ENCODE assay signal across 1 cellular context in the genomic region with DNA sequence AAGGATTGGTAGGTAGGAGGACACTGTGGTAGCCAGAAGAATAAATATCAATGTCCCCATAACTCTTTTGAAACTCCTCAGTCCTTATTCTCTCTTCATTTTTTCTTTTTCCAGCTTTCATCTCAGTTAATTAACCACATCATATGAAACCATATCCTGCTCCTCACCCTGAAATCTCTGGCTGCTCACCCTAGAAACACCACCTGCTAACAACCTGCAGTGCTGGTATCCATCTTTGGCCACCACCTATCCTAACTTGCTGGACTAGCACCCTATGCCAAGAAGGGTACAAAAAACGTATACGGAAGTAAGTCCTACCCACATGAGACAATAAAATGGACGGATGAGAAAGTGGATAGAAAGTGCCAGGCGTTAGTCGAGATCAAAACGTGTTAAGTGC.
TF ChIP-seq lines count a peak whose summit lies in the region.

No MANE protein-coding gene starts in this region.

TF ChIP-seq in IMR-90, 13 proteins besides CTCF, POLR2A, EP300 and RAD21:
- TF ChIP-seq CEBPB (IDR thresholded peaks at IDR 0.05; ENCODE audit: low read depth, low read length) = no peak
- TF ChIP-seq NFE2L2 (IDR thresholded peaks at IDR 0.05; ENCODE audit: low read depth, low read length) = no peak
- TF ChIP-seq, protein P1, sequence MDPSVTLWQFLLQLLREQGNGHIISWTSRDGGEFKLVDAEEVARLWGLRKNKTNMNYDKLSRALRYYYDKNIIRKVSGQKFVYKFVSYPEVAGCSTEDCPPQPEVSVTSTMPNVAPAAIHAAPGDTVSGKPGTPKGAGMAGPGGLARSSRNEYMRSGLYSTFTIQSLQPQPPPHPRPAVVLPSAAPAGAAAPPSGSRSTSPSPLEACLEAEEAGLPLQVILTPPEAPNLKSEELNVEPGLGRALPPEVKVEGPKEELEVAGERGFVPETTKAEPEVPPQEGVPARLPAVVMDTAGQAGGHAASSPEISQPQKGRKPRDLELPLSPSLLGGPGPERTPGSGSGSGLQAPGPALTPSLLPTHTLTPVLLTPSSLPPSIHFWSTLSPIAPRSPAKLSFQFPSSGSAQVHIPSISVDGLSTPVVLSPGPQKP (IDR thresholded peaks at IDR 0.05; ENCODE audit: borderline replicate concordance, low read depth, low read length) = no peak
- TF ChIP-seq, protein P2, sequence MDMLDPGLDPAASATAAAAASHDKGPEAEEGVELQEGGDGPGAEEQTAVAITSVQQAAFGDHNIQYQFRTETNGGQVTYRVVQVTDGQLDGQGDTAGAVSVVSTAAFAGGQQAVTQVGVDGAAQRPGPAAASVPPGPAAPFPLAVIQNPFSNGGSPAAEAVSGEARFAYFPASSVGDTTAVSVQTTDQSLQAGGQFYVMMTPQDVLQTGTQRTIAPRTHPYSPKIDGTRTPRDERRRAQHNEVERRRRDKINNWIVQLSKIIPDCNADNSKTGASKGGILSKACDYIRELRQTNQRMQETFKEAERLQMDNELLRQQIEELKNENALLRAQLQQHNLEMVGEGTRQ (IDR thresholded peaks at IDR 0.05; ENCODE audit: low read depth, low read length) = no peak
- TF ChIP-seq MXI1 (IDR thresholded peaks at IDR 0.05; ENCODE audit: borderline replicate concordance, low read depth, low read length) = no peak
- no peak for TF ChIP-seq MAZ (IDR thresholded peaks at IDR 0.05; ENCODE audit: borderline replicate concordance, low read depth, low read length)
- no peak for TF ChIP-seq RCOR1 (IDR thresholded peaks at IDR 0.05; ENCODE audit: insufficient replicate concordance, low read length)
- no peak for TF ChIP-seq RFX5 (IDR thresholded peaks at IDR 0.05; ENCODE audit: low read depth, low read length)
- no peak for TF ChIP-seq BHLHE40 (IDR thresholded peaks at IDR 0.05; ENCODE audit: low read depth, low read length)
- no peak for TF ChIP-seq SMC3 (IDR thresholded peaks at IDR 0.05; ENCODE audit: low read depth, low read length)
- no peak for TF ChIP-seq MAFK (IDR thresholded peaks at IDR 0.05; ENCODE audit: low read depth, low read length)
- TF ChIP-seq FOS (IDR thresholded peaks at IDR 0.05; ENCODE audit: low read depth, low read length) = no peak
- no peak for TF ChIP-seq CHD1 (IDR thresholded peaks at IDR 0.05; ENCODE audit: low read depth, low read length)
